In genomic region chr12:52054838-52055741, GRCh38 we compare ENCODE assay signal across 23 cellular contexts. TPM values are rescaled to one million over a fixed set of nuclear protein-coding genes. Genes with fewer than 3 reads are reported as not detected.
DNase-seq lines count a peak whose midpoint lies in the region; ATAC-seq and TF ChIP-seq lines count a peak whose summit lies in the region.
"Had no signal": no experiment of that assay in that cellular context is flagged by ENCODE, and none has a peak within 500 bp of the region (broad histone marks: within the 10 kb centered on the region; RNA-seq: fewer than 3 reads in every experiment).

No MANE protein-coding gene starts in this region.

- DNase-seq in activated CD4-positive, alpha-beta T cell treated with anti-CD3 and anti-CD28 coated beads, Interleukin-2, amount 50 U/mL, for 1 hour: peak; percentile 38
- no peak for DNase-seq in activated CD4-positive, alpha-beta T cell treated with anti-CD3 and anti-CD28 coated beads, Interleukin-2, amount 50 U/mL, for 4 hours
- DNase-seq in M059J (ENCODE audit: low read depth): peak; percentile 21
- DNase-seq in fibroblast of pulmonary artery (ENCODE audit: low read depth): peak; percentile 58
- DNase-seq in spleen: peak; percentile 64
- DNase-seq in type B pancreatic cell (ENCODE audit: extremely low spot score, unreplicated experiment): no peak
- no peak for DNase-seq in OCI-M2 (lab: John Stamatoyannopoulos, UW; ENCODE audit: unreplicated experiment)
- DNase-seq: activated CD8-positive, alpha-beta memory T cell treated with anti-CD3 and anti-CD28 coated beads, Interleukin-2, amount 10 ng/mL, durations not matched to agents 7 days and 5 days; erythroblast; immature natural killer cell; Kasumi-1; NCI-H526 treated with DMSO at 0.1 percent for 48 hours; stimulated activated CD4-positive, alpha-beta T cell treated with anti-CD3 and anti-CD28 coated beads, Interleukin-4, amount 100 ng/mL, for 24 hours had no signal

- no peaks in the 10 kb centered on the region for H3K9me3 ChIP-seq in spleen
- H3K9me3 ChIP-seq: pancreas had no signal

- peaks cover 0 to 8% (median 0%) of the 10 kb centered on the region in 7 donors for H3K27me3 ChIP-seq in spleen (replicated peaks in 1 of 7)
- H3K27me3 ChIP-seq: pancreas had no signal

- H3K36me3 ChIP-seq in spleen: peaks cover 0 to 56% (median 34%) of the 10 kb centered on the region in 6 donors

- TF ChIP-seq CTCF in fibroblast of pulmonary artery (IDR thresholded peaks at IDR 0.05; ENCODE audit: low read length, missing control alignments) (no peak), spleen (IDR thresholded peaks at IDR 0.05 in 8 of 11, conservative IDR thresholded peaks at IDR 0.05 in 3 of 11) (no peak), type B pancreatic cell (conservative IDR thresholded peaks at IDR 0.05) (no peak)

- H3K36me3 Mint-ChIP-seq in type B pancreatic cell: no peaks in the 10 kb centered on the region
- H3K36me3 Mint-ChIP-seq: activated CD8-positive, alpha-beta memory T cell treated with anti-CD3 and anti-CD28 coated beads, Interleukin-2, amount 10 ng/mL, durations not matched to agents 7 days and 5 days; activated naive CD4-positive, alpha-beta T cell treated with anti-CD3 and anti-CD28 coated beads, Interleukin-2, amount 50 U/mL, for 24 hours; immature natural killer cell had no signal

- peaks cover 5 to 57% (median 33%) of the 10 kb centered on the region in 6 donors for H3K4me1 ChIP-seq in spleen

- H3K4me3 ChIP-seq in fibroblast of pulmonary artery (replicated peaks; ENCODE audit: low read depth, low read length): no peak overlapping the region
- peak overlapping the region in 1 of 8 donors; percentile 79 for H3K4me3 ChIP-seq in spleen
- H3K4me3 ChIP-seq: lung, pancreas had no signal

- TF ChIP-seq POLR2A in spleen (IDR thresholded peaks at IDR 0.05): no peak

- H3K27ac Mint-ChIP-seq in type B pancreatic cell: no peak overlapping the region
- H3K27ac Mint-ChIP-seq: activated CD8-positive, alpha-beta memory T cell treated with anti-CD3 and anti-CD28 coated beads, Interleukin-2, amount 10 ng/mL, durations not matched to agents 7 days and 5 days; activated naive CD4-positive, alpha-beta T cell treated with anti-CD3 and anti-CD28 coated beads, Interleukin-2, amount 50 U/mL, for 24 hours; WTC11 had no signal

- 90 to 97% (median 95%) methylated on average over 10 to 21 of the region's 21 CpGs for WGBS in spleen, 5 donors

- H3K4me1 Mint-ChIP-seq in type B pancreatic cell (ENCODE audit: unreplicated experiment): peaks cover 13% of the 10 kb centered on the region

- ATAC-seq in activated CD4-positive, CD25-positive, alpha-beta regulatory T cell treated with anti-CD3 and anti-CD28 coated beads, Interleukin-2, amount 50 U/mL, for 24 hours: no peak
- ATAC-seq: activated CD8-positive, alpha-beta memory T cell treated with anti-CD3 and anti-CD28 coated beads, Interleukin-2, amount 10 ng/mL, durations not matched to agents 7 days and 5 days; WTC11 had no signal

- no peaks in the 10 kb centered on the region for H3K9me3 Mint-ChIP-seq in type B pancreatic cell
- H3K9me3 Mint-ChIP-seq: activated naive CD4-positive, alpha-beta T cell treated with anti-CD3 and anti-CD28 coated beads, Interleukin-2, amount 50 U/mL, for 24 hours; immature natural killer cell; WTC11 had no signal

- no peak overlapping the region for H3K4me3 Mint-ChIP-seq in type B pancreatic cell
- H3K4me3 Mint-ChIP-seq: activated CD8-positive, alpha-beta memory T cell treated with anti-CD3 and anti-CD28 coated beads, Interleukin-2, amount 10 ng/mL, durations not matched to agents 7 days and 5 days; immature natural killer cell; WTC11 had no signal

- no peak overlapping the region for H3K27ac ChIP-seq in spleen
- H3K27ac ChIP-seq: pancreas had no signal

- H3K27me3 Mint-ChIP-seq in type B pancreatic cell: peaks cover 7% of the 10 kb centered on the region
- H3K27me3 Mint-ChIP-seq: activated CD8-positive, alpha-beta memory T cell treated with anti-CD3 and anti-CD28 coated beads, Interleukin-2, amount 10 ng/mL, durations not matched to agents 7 days and 5 days; activated naive CD4-positive, alpha-beta T cell treated with anti-CD3 and anti-CD28 coated beads, Interleukin-2, amount 50 U/mL, for 24 hours had no signal

- intact Hi-C loops in spleen (cut with DNase I; ENCODE audit: low total_unique reads): no loop called here

RNA-seq across cellular contexts. Expression of gene NR4A1, which starts 3.8 kb away (rescaled TPM):
- 0.84 and 2.5 TPM in 2 replicates for total RNA-seq in M059J (2014; rRNA removed; shearing (Covaris generic))
- total RNA-seq in spleen (100 to 1,000 TPM in 1 of 7 donors, 10 to 100 TPM in 6; 12.0 to 113 (median 58.4) TPM), type B pancreatic cell (ENCODE audit: low replicate concordance) (11.4 and 81.9 TPM in 2 replicates)
- 10 to 100 TPM; 11.8 to 43.5 (median 13.7) TPM for polyA plus RNA-seq in spleen

RNA-seq across cellular contexts. Expression of gene ATG101, which starts 14.7 kb away (rescaled TPM):
- 52.6 and 62.0 TPM in 2 replicates for total RNA-seq in M059J (2014; rRNA removed; shearing (Covaris generic))
- total RNA-seq in spleen: 10 to 100 TPM; 23.5 to 40.1 (median 32.3) TPM
- polyA plus RNA-seq in spleen: 10 to 100 TPM; 32.0 to 81.1 (median 35.3) TPM
- total RNA-seq in type B pancreatic cell (ENCODE audit: low replicate concordance): 35.7 and 48.7 TPM in 2 replicates

RNA-seq across cellular contexts. Expression of gene SMIM41, which starts 24.4 kb away (rescaled TPM):
- not detected in 2 replicates for total RNA-seq in M059J (2014; rRNA removed; shearing (Covaris generic))
- total RNA-seq in spleen (1 to 10 TPM in 6 of 7 donors, under 1 TPM in 1; 0.64 to 8.1 (median 4.9) TPM), type B pancreatic cell (ENCODE audit: low replicate concordance) (not detected in 2 replicates)
- polyA plus RNA-seq in spleen: 1 to 10 TPM in 2 of 3 donors, under 1 TPM in 1; 0.85 to 1.7 (median 1.1) TPM
- total RNA-seq: activated CD8-positive, alpha-beta memory T cell treated with anti-CD3 and anti-CD28 coated beads, Interleukin-2, amount 10 ng/mL, durations not matched to agents 7 days and 5 days; HT1080; OCI-LY7; SK-MEL-5; T-helper 2 cell treated with Interferon-gamma antibody and Interleukin-4, amounts not matched to agents 100 ng/mL and 5 ng/mL, for 36 hours; WTC11 had no signal
- polyA plus RNA-seq: CD14-positive monocyte, immature natural killer cell had no signal

RNA-seq across cellular contexts. Expression of gene TAMALIN, which starts 48.3 kb away (rescaled TPM):
- total RNA-seq in M059J (2014; rRNA removed; shearing (Covaris generic)): 0.10 and 0.25 TPM in 2 replicates
- total RNA-seq in spleen (100 to 1,000 TPM in 1 of 7 donors, 10 to 100 TPM in 6; 31.7 to 141 (median 69.5) TPM), type B pancreatic cell (ENCODE audit: low replicate concordance) (4.2 and 16.5 TPM in 2 replicates)
- 10 to 100 TPM; 25.5 to 38.2 (median 35.2) TPM for polyA plus RNA-seq in spleen

Comparison
In these comparisons a context has a peak if more than half of its experiments do, and no peak if none do; other contexts are left out.
1. DNase-seq: peak in activated CD4-positive, alpha-beta T cell treated with anti-CD3 and anti-CD28 coated beads, Interleukin-2, amount 50 U/mL, for 1 hour (single experiment), M059J (single experiment), fibroblast of pulmonary artery (single experiment) and spleen (single experiment); none in activated CD4-positive, alpha-beta T cell treated with anti-CD3 and anti-CD28 coated beads, Interleukin-2, amount 50 U/mL, for 4 hours (0 of 2), type B pancreatic cell (single experiment) and OCI-M2 (single experiment).